In genomic region chr2:154402138-154402714, GRCh38 we compare ENCODE assay signal across 8 cellular contexts.
DNase-seq lines count a peak whose midpoint lies in the region; ATAC-seq, FAIRE-seq and TF ChIP-seq lines count a peak whose summit lies in the region.

No MANE protein-coding gene starts in this region.

- no peak overlapping the region for H4K8ac ChIP-seq in H1 (ENCODE audit: extremely low read depth, insufficient read depth, low read length)

- H3K27me3 ChIP-seq in H1 (replicated peaks in 1 of 4; ENCODE audit: control insufficient read depth in 3 of 4, extremely low read depth in 1 of 4, insufficient read depth in 3 of 4, low read length in 3 of 4) (no peaks in the 10 kb centered on the region), prostate gland (replicated peaks; ENCODE audit: insufficient read depth) (no peaks in the 10 kb centered on the region)

- DNase-seq in COLO829 (ENCODE audit: low spot score), result peak; percentile 28
- peak; percentile 14 for DNase-seq in HCEC 1CT
- peak; percentile 10 for DNase-seq in NCI-H510A (lab: John Stamatoyannopoulos, UW)
- no peak for DNase-seq in H1 (ENCODE audit: low read depth in 1 of 2, low spot score in 2 of 2)
- DNase-seq in prostate gland (ENCODE audit: low spot score), result no peak
- DNase-seq in hypothalamus (lab: John Stamatoyannopoulos, UW), result no peak
- no peak for DNase-seq in mucosa of descending colon
- DNase-seq in epidermal melanocyte (ENCODE audit: insufficient read length, low spot score), result no peak

- POLR2A ChIA-PET in H1 (lab: Charles Lee; ENCODE audit: partially characterized antibody), result interaction anchor here (0.7 kb wide), 1 partner anchor 659 kb away, joined by 3 read pairs; no protein-coding TSS in a partner anchor

- H2BK20ac ChIP-seq in H1 (ENCODE audit: low read length), result no peak overlapping the region

- H2BK120ac ChIP-seq in H1 (replicated peaks; ENCODE audit: low read depth, low read length), result no peak overlapping the region

- no peak overlapping the region for H3K4me2 ChIP-seq in H1 (ENCODE audit: insufficient read depth in 1 of 2, low read depth in 2 of 2, low read length in 2 of 2)

- H4K20me1 ChIP-seq in H1 (replicated peaks in 1 of 2; ENCODE audit: control insufficient read depth in 1 of 2, insufficient read depth in 2 of 2, low read length in 2 of 2), result no peaks in the 10 kb centered on the region

- no peak overlapping the region for H3K4ac ChIP-seq in H1 (replicated peaks; ENCODE audit: insufficient read length, low read depth, low read length)

- no peak overlapping the region for H3K18ac ChIP-seq in H1 (ENCODE audit: extremely low read depth, low read length)

- intact Hi-C loops in prostate gland (cut with DNase I), result no loop called here
- intact Hi-C loops in mucosa of descending colon (cut with DNase I, micrococcal nuclease), result no loop called here

- H2AFZ ChIP-seq in H1 (ENCODE audit: low read length), result no peak overlapping the region

- peak; percentile 47 for TF ChIP-seq RAD21 in H1 (IDR thresholded peaks at IDR 0.05 in 1 of 2, conservative IDR thresholded peaks at IDR 0.05 in 1 of 2; ENCODE audit: low read depth in 2 of 2, low read length in 2 of 2)

- CTCF ChIA-PET in H1 (lab: Charles Lee; ENCODE audit: partially characterized antibody), result interaction anchor here (0.8 to 2.5 kb wide), 10 partner anchors 11 to 1477 kb away, joined by 3 to 13 read pairs (median 3); no protein-coding TSS in a partner anchor

- TF ChIP-seq CTCF in H1 (IDR thresholded peaks at IDR 0.05; ENCODE audit: control extremely low read depth in 1 of 3, insufficient read depth in 1 of 3, low read depth in 1 of 3, low read length in 3 of 3) (peak in 1 of 3 experiments; percentile 40; a peak in 1 of 4 replicates), prostate gland (IDR thresholded peaks at IDR 0.05) (peak in 3 of 4 experiments; percentile 14 to 31 (median 31)), mucosa of descending colon (IDR thresholded peaks at IDR 0.05) (no peak)

- no peaks in the 10 kb centered on the region for H3K79me1 ChIP-seq in H1 (ENCODE audit: low read depth, low read length)

- H2AK5ac ChIP-seq in H1 (ENCODE audit: low read depth, low read length), result no peak overlapping the region

- H4K5ac ChIP-seq in H1 (ENCODE audit: insufficient read length, low read depth, low read length), result no peak overlapping the region

- H2BK15ac ChIP-seq in H1 (ENCODE audit: low read length), result no peak overlapping the region

- H4K91ac ChIP-seq in H1 (replicated peaks; ENCODE audit: insufficient read length, low read length), result no peak overlapping the region

- no peak overlapping the region for H3K14ac ChIP-seq in H1 (ENCODE audit: insufficient read length)

- no peak overlapping the region for H3K9ac ChIP-seq in H1 (replicated peaks in 1 of 4; ENCODE audit: extremely low read depth in 1 of 4, low read depth in 3 of 4, low read length in 3 of 4)

- 61% methylated on average over 5 of the region's 5 CpGs; no CpG with 5 or more reads in 1 of the 2 experiments for WGBS in H1 (ENCODE audit: extremely low coverage in 1 of 2, insufficient coverage in 1 of 2, insufficient read length in 1 of 2, insufficient replicate concordance in 2 of 2, low coverage in 1 of 2, low lambda C conversion rate in 2 of 2, missing lambda C conversion rate in 1 of 2), 2 experiments
- 22% methylated on average over 5 of the region's 5 CpGs for WGBS in prostate gland

- FAIRE-seq in H1 (lab: Jason Lieb, UNC), result peak; percentile 36

- H3K23ac ChIP-seq in H1 (ENCODE audit: insufficient read length), result no peak overlapping the region

- H3K9me3 ChIP-seq in H1 (ENCODE audit: insufficient read depth in 2 of 2, low read depth in 1 of 2, low read length in 1 of 2) (no peaks in the 10 kb centered on the region), prostate gland (no peaks in the 10 kb centered on the region), mucosa of descending colon (no peaks in the 10 kb centered on the region)

- TF ChIP-seq POLR2A in H1 (IDR thresholded peaks at IDR 0.05; ENCODE audit: control extremely low read depth in 1 of 2, low read depth in 2 of 2, low read length in 2 of 2), result no peak
- TF ChIP-seq POLR2A in prostate gland (IDR thresholded peaks at IDR 0.05), result no peak

- no peak for ATAC-seq in mucosa of descending colon

- no peak overlapping the region for H3K4me3 ChIP-seq in H1 (ENCODE audit: extremely low read depth in 1 of 4, insufficient read depth in 2 of 4, low read depth in 3 of 4, low read length in 4 of 4)
- no peak overlapping the region for H3K4me3 ChIP-seq in prostate gland
- H3K4me3 ChIP-seq in mucosa of descending colon, result no peak overlapping the region

- H3K36me3 ChIP-seq in H1 (ENCODE audit: control insufficient read depth in 2 of 4, insufficient read depth in 4 of 4, low read length in 3 of 4) (no peaks in the 10 kb centered on the region), prostate gland (no peaks in the 10 kb centered on the region), mucosa of descending colon (ENCODE audit: low read depth) (no peaks in the 10 kb centered on the region)

- no peaks in the 10 kb centered on the region for H3K79me2 ChIP-seq in H1 (ENCODE audit: control insufficient read depth in 1 of 2, insufficient read depth in 2 of 2, low read length in 2 of 2)

- H3K4me1 ChIP-seq in H1 (replicated peaks in 1 of 4; ENCODE audit: control insufficient read depth in 3 of 4, insufficient read depth in 4 of 4, low read length in 3 of 4), result peaks cover 0 to 6% (median 2%) of the 10 kb centered on the region in 4 experiments; a peak in 4 of 7 replicates
- H3K4me1 ChIP-seq in prostate gland (replicated peaks), result no peaks in the 10 kb centered on the region
- H3K4me1 ChIP-seq in mucosa of descending colon (ENCODE audit: low read depth), result no peaks in the 10 kb centered on the region

- H3K23me2 ChIP-seq in H1 (ENCODE audit: low read depth, low read length), result no peaks in the 10 kb centered on the region; the same call in 1 of the 2 replicates

- H2BK5ac ChIP-seq in H1 (ENCODE audit: low read depth, low read length), result no peak overlapping the region

- H2BK12ac ChIP-seq in H1 (ENCODE audit: low read depth, low read length), result no peak overlapping the region

- H3K27ac ChIP-seq in H1 (ENCODE audit: low read depth, low read length) (no peak overlapping the region), prostate gland (no peak overlapping the region)

- no peak for TF ChIP-seq EP300 in H1 (IDR thresholded peaks at IDR 0.05; ENCODE audit: borderline replicate concordance in 1 of 2, low read depth in 2 of 2, low read length in 2 of 2)

- H3K56ac ChIP-seq in H1 (replicated peaks; ENCODE audit: insufficient read length, low read depth, low read length), result no peak overlapping the region

TF ChIP-seq in H1, 55 proteins besides CTCF, POLR2A, EP300 and RAD21:
- TF ChIP-seq RXRA (IDR thresholded peaks at IDR 0.05; ENCODE audit: insufficient read depth, low read depth, low read length) (no peak), TEAD4 (IDR thresholded peaks at IDR 0.05; ENCODE audit: low read depth, low read length) (0 out of 2 replicates have a peak, but pooled peaks have one; percentile 16)

Comparison
In these comparisons a context has a peak if more than half of its experiments do, and no peak if none do; other contexts are left out.
1. DNase-seq: peak in COLO829 (single experiment), HCEC 1CT (single experiment) and NCI-H510A (single experiment); none in H1 (0 of 2), prostate gland (single experiment), hypothalamus (0 of 51), mucosa of descending colon (0 of 3) and epidermal melanocyte (single experiment).